ENCODE assay signal across 1 cellular context in the genomic region with DNA sequence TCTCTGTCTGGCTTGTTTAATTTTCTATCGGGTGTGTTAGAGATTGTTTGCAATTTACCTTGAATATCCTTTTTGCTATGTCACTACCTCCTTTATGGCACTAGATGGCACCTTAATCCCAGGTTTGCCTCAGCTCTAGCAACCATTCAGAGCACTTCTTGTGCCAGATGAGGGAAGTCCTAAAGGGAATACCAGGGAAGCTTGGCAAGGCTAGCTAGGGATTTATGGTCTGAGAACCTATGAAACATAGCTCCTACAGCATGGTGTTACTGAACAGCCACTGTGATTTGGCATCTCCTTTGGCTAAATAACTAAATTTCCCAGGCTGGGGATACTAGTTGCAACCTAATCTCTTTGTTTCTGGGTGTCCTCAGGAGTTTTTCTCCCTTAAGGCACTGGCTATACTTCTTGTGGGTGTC.
TF ChIP-seq lines count a peak whose summit lies in the region.

No MANE protein-coding gene starts in this region.

TF ChIP-seq in HCT116, 20 proteins besides CTCF, POLR2A, EP300 and RAD21:
- TF ChIP-seq ZBTB33 (IDR thresholded peaks at IDR 0.05; ENCODE audit: extremely low read depth, insufficient replicate concordance, low read length) (no peak), SP1 (IDR thresholded peaks at IDR 0.05; ENCODE audit: low read depth) (no peak), YY1 (IDR thresholded peaks at IDR 0.05; ENCODE audit: extremely low read depth, insufficient replicate concordance, low read depth, low read length) (no peak), JUND (IDR thresholded peaks at IDR 0.05) (no peak), EGR1 (IDR thresholded peaks at IDR 0.05; ENCODE audit: low read depth) (no peak)
